In the genomic region with DNA sequence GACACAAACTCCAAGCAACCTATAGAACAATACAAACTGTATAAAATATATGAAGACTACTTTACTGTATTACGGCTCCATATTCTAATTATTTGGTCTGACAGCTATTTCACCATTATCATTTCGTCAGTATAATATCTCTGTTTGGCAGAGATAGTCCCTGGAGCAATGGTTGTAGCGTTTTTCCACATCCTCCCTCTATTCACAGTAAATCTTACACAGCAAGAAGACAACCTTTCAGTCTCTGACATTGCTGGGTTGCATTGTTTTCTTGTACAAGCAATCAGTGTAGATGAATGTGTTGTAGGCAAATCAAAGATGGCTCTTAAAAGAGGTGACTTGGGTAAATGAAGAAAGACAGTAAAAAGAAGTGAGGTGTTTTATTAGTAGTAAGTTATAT, we compare ENCODE assay signal across 26 cellular contexts.
"Had no signal": no experiment of that assay in that cellular context is flagged by ENCODE, and none has a peak within 500 bp of the region (broad histone marks: within the 10 kb centered on the region; RNA-seq: fewer than 3 reads in every experiment).

No MANE protein-coding gene starts in this region.

- H3K27ac ChIP-seq: stomach, suprapubic skin, testis, thoracic aorta, thyroid gland, tibial artery, tibial nerve, transverse colon, upper lobe of left lung, upper lobe of right lung, uterus, vagina had no signal

- H3K9me3 ChIP-seq: testis, thoracic aorta, thyroid gland, upper lobe of right lung, uterus, vagina had no signal

- H3K4me3 ChIP-seq: stomach, suprapubic skin, testis, thoracic aorta, thyroid gland, tibial artery, tibial nerve, transverse colon, upper lobe of left lung, upper lobe of right lung, uterus, vagina had no signal

- H3K27me3 ChIP-seq: stomach, suprapubic skin, testis, thyroid gland, tibial artery, tibial nerve, transverse colon, upper lobe of left lung, upper lobe of right lung, uterus, vagina had no signal

- H3K36me3 ChIP-seq: stomach, suprapubic skin, thoracic aorta, thyroid gland, tibial artery, tibial nerve, transverse colon, upper lobe of left lung, upper lobe of right lung, uterus, vagina had no signal

- ATAC-seq: stimulated activated effector memory CD8-positive, alpha-beta T cell treated with anti-CD3 and anti-CD28 coated beads, Interleukin-12 subunit alpha, Interleukin-12 subunit beta, amount 100 ng/mL, for 72 hours; stimulated activated memory B cell treated with anti-CD40 and anti-IgM and Interleukin-4, amounts not matched to agents 10 μg/mL and 1 μg/mL and 100 μg/mL, for 72 hours; stimulated activated naive B cell treated with anti-CD40 and anti-IgM and Interleukin-4, amounts not matched to agents 10 μg/mL and 1 μg/mL and 100 μg/mL, for 72 hours; stimulated activated naive CD8-positive, alpha-beta T cell treated with anti-CD3 and anti-CD28 coated beads, Interleukin-15, amount 100 ng/mL, for 72 hours; stimulated activated naive CD8-positive, alpha-beta T cell treated with anti-CD3 and anti-CD28 coated beads, Interleukin-15, Interleukin-2, amounts not matched to agents 100 U/mL and 50 U/mL, for 24 hours; upper lobe of right lung had no signal

- DNase-seq: stimulated activated CD4-positive, alpha-beta T cell treated with anti-CD3 and anti-CD28 coated beads, Interleukin-2, amount 100 ng/mL, for 48 hours; stimulated activated CD4-positive, alpha-beta T cell treated with anti-CD3 and anti-CD28 coated beads, Interleukin-4, amount 100 ng/mL, for 1 hour; stimulated activated CD4-positive, alpha-beta T cell treated with anti-CD3 and anti-CD28 coated beads, Interleukin-4, amount 100 ng/mL, for 24 hours; stimulated activated CD4-positive, alpha-beta T cell treated with anti-CD3 and anti-CD28 coated beads, Interleukin-4, amount 100 ng/mL, for 4 hours; stimulated activated CD8-positive, alpha-beta memory T cell treated with anti-CD3 and anti-CD28 coated beads, Interleukin-4, amount 100 ng/mL, for 48 hours; stimulated activated naive B cell treated with anti-CD40 and anti-IgM and Interleukin-4, amounts not matched to agents 10 μg/mL and 1 μg/mL and 100 μg/mL, for 72 hours; stimulated activated naive CD4-positive, alpha-beta T cell; stimulated activated naive CD4-positive, alpha-beta T cell treated with Interleukin-2 at 50 U/mL for 16 hours; stimulated activated naive CD8-positive, alpha-beta T cell treated with anti-CD3 and anti-CD28 coated beads, Interleukin-15, amount 100 ng/mL, for 72 hours; stimulated activated naive CD8-positive, alpha-beta T cell treated with anti-CD3 and anti-CD28 coated beads, Interleukin-15, Interleukin-2, amounts not matched to agents 100 U/mL and 50 U/mL, for 24 hours; stomach; substantia nigra; testis; thyroid gland; tibial artery; transverse colon; trophoblast cell; upper lobe of left lung; upper lobe of right lung; uterus had no signal
